8 cellular contexts compared by ENCODE assay signal in the genomic region with DNA sequence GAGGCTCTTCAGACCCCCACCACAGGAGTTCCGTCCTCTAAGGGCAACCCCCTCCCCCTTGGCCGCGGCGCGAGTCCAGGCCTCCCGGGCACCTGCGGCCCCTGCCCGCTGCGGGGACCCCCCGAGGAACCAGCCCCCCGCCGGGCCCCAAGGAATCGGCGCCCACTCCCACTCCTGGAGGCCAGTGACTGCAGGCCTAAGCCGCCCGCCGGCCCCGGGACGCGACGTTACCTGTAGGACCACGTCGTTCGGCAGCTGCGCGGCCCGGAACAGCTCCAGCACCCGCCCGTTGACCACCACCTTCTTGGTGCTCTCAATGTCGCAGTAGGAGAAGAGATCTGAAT.
A peak's percentile ranks its signal among the peaks of the same experiment; 100 is the strongest.
DNase-seq lines count a peak whose midpoint lies in the region; ATAC-seq and TF ChIP-seq lines count a peak whose summit lies in the region.

No MANE protein-coding gene starts in this region.

- H3K36me3 Mint-ChIP-seq in activated naive CD4-positive, alpha-beta T cell treated with anti-CD3 and anti-CD28 coated beads, Interleukin-2, amount 10 ng/mL, durations not matched to agents 7 days and 5 days, result peaks cover 1% of the 10 kb centered on the region
- no peaks in the 10 kb centered on the region for H3K36me3 Mint-ChIP-seq in T-helper 2 cell treated with Interferon-gamma antibody and Interleukin-4, amounts not matched to agents 5 μg/mL and 100 μg/mL, for 36 hours (ENCODE audit: low read depth)

- no peaks in the 10 kb centered on the region for H3K27me3 Mint-ChIP-seq in activated naive CD4-positive, alpha-beta T cell treated with anti-CD3 and anti-CD28 coated beads, Interleukin-2, amount 10 ng/mL, durations not matched to agents 7 days and 5 days
- H3K27me3 Mint-ChIP-seq in T-helper 2 cell treated with Interferon-gamma antibody and Interleukin-4, amounts not matched to agents 5 μg/mL and 100 μg/mL, for 36 hours (ENCODE audit: low read depth), result no peaks in the 10 kb centered on the region

- H3K27ac Mint-ChIP-seq in activated naive CD4-positive, alpha-beta T cell treated with anti-CD3 and anti-CD28 coated beads, Interleukin-2, amount 10 ng/mL, durations not matched to agents 7 days and 5 days, result peak overlapping the region; percentile 75
- H3K27ac Mint-ChIP-seq in T-helper 2 cell treated with Interferon-gamma antibody and Interleukin-4, amounts not matched to agents 5 μg/mL and 100 μg/mL, for 36 hours, result peak overlapping the region; percentile 56

- no peak for ATAC-seq in HG03457 (IDR thresholded peaks at IDR 0.05; ENCODE audit: unreplicated experiment)

- H3K4me1 Mint-ChIP-seq in activated naive CD4-positive, alpha-beta T cell treated with anti-CD3 and anti-CD28 coated beads, Interleukin-2, amount 10 ng/mL, durations not matched to agents 7 days and 5 days, result peaks cover 7% of the 10 kb centered on the region
- H3K4me1 Mint-ChIP-seq in T-helper 2 cell treated with Interferon-gamma antibody and Interleukin-4, amounts not matched to agents 5 μg/mL and 100 μg/mL, for 36 hours (ENCODE audit: low read depth), result peaks cover 14% of the 10 kb centered on the region

- CTCF ChIA-PET in activated naive CD4-positive, alpha-beta T cell treated with anti-CD3 and anti-CD28 coated beads, Interleukin-2, amount 10 ng/mL, durations not matched to agents 7 days and 5 days (lab: Charles Lee), result interaction anchor here (1.2 to 3.1 kb wide), 4 partner anchors 20 to 171 kb away, joined by 3 to 17 read pairs (median 5); no protein-coding TSS in a partner anchor

- peak overlapping the region; percentile 81 for H3K4me3 ChIP-seq in retinal pigment epithelial cell (ENCODE audit: low read length)

- H3K4me3 Mint-ChIP-seq in activated naive CD4-positive, alpha-beta T cell treated with anti-CD3 and anti-CD28 coated beads, Interleukin-2, amount 10 ng/mL, durations not matched to agents 7 days and 5 days, result peak overlapping the region; percentile 77
- H3K4me3 Mint-ChIP-seq in T-helper 2 cell treated with Interferon-gamma antibody and Interleukin-4, amounts not matched to agents 5 μg/mL and 100 μg/mL, for 36 hours, result peak overlapping the region; percentile 80

- H3K9me3 Mint-ChIP-seq in activated naive CD4-positive, alpha-beta T cell treated with anti-CD3 and anti-CD28 coated beads, Interleukin-2, amount 10 ng/mL, durations not matched to agents 7 days and 5 days, result no peaks in the 10 kb centered on the region
- no peaks in the 10 kb centered on the region for H3K9me3 Mint-ChIP-seq in T-helper 2 cell treated with Interferon-gamma antibody and Interleukin-4, amounts not matched to agents 5 μg/mL and 100 μg/mL, for 36 hours

- TF ChIP-seq CTCF in retinal pigment epithelial cell (conservative IDR thresholded peaks at IDR 0.05; ENCODE audit: low read depth, low read length), result no peak

- DNase-seq in activated naive CD4-positive, alpha-beta T cell treated with anti-CD3 and anti-CD28 coated beads, Interleukin-2, amount 10 ng/mL, durations not matched to agents 7 days and 5 days, result no peak
- DNase-seq in activated naive CD4-positive, alpha-beta T cell treated with Interleukin-2 at 50 U/mL for 16 hours, result no peak
- DNase-seq in T-helper 2 cell treated with Interferon-gamma antibody and Interleukin-4, amounts not matched to agents 5 μg/mL and 100 μg/mL, for 36 hours (ENCODE audit: low spot score), result no peak
- DNase-seq in head of caudate nucleus (peak in 23 of 42 donors; percentile 8 to 64 (median 32)), retinal pigment epithelial cell (ENCODE audit: low read depth) (no peak), NCI-H2081 (lab: John Stamatoyannopoulos, UW) (no peak), HUDEP-2 (lab: John Stamatoyannopoulos, UW; ENCODE audit: unreplicated experiment in 76 of 76) (no peak)

- intact Hi-C loops in head of caudate nucleus (cut with DNase I), result loop anchor here (5.0 kb wide), 1 partner anchor 170 kb away; no protein-coding TSS in a partner anchor

Comparison
In these comparisons a context has a peak if more than half of its experiments do, and no peak if none do; other contexts are left out.
1. DNase-seq: peak in head of caudate nucleus (23 of 42); none in activated naive CD4-positive, alpha-beta T cell treated with anti-CD3 and anti-CD28 coated beads, Interleukin-2, amount 10 ng/mL, durations not matched to agents 7 days and 5 days (single experiment), activated naive CD4-positive, alpha-beta T cell treated with Interleukin-2 at 50 U/mL for 16 hours (single experiment), T-helper 2 cell treated with Interferon-gamma antibody and Interleukin-4, amounts not matched to agents 5 μg/mL and 100 μg/mL, for 36 hours (single experiment), retinal pigment epithelial cell (single experiment), NCI-H2081 (0 of 2) and HUDEP-2 (0 of 76).